In the genomic region with DNA sequence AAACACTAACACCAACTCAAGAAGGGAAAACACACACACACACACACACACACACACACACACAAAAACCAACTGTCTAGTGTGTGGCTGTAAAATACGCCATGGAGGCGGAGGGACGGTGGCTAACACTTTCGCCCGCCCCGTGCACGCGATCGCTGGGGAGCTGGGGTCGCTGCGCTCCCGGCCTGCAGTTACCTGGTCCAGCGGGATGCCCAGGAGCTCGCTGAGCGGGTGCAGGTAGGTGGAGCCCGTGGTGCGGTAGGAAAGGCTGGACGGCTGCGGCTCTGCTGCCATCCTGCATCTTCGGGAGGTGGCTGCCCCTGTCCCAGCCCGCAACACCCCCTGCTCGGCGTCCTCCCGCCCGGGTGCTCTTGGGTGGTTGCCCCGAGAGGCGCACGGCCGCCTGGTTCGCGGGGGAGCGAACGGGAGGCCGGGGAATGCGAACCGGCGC, we compare ENCODE assay signal across 8 cellular contexts. TPM values are rescaled to one million over a fixed set of nuclear protein-coding genes. Genes with fewer than 3 reads are reported as not detected.
DNase-seq lines count a peak whose midpoint lies in the region; ATAC-seq and TF ChIP-seq lines count a peak whose summit lies in the region.

No MANE protein-coding gene starts in this region.

- TF ChIP-seq POLR2A in erythroblast (IDR thresholded peaks at IDR 0.05; ENCODE audit: low read length): no peak

- H3K27ac ChIP-seq in C4-2B: peak overlapping the region; percentile 27; the same call in 1 of the 2 replicates

- TF ChIP-seq CTCF in C4-2B (conservative IDR thresholded peaks at IDR 0.05): no peak

- H3K9me3 Mint-ChIP-seq in T-helper 1 cell treated with Interleukin-12 subunit alpha and Interleukin-12 subunit beta and Interleukin-4 antibody, amounts not matched to agents 30 μg/mL and 1 μg/mL, for 36 hours: no peaks in the 10 kb centered on the region
- no peaks in the 10 kb centered on the region for H3K9me3 Mint-ChIP-seq in naive B cell

- H3K4me1 Mint-ChIP-seq in T-helper 1 cell treated with Interleukin-12 subunit alpha and Interleukin-12 subunit beta and Interleukin-4 antibody, amounts not matched to agents 30 μg/mL and 1 μg/mL, for 36 hours (ENCODE audit: low read depth): peaks cover 41% of the 10 kb centered on the region
- peaks cover 22 to 28% (median 24%) of the 10 kb centered on the region in 3 donors for H3K4me1 Mint-ChIP-seq in naive B cell

- H3K27ac Mint-ChIP-seq in T-helper 1 cell treated with Interleukin-12 subunit alpha and Interleukin-12 subunit beta and Interleukin-4 antibody, amounts not matched to agents 30 μg/mL and 1 μg/mL, for 36 hours: peak overlapping the region; percentile 93
- H3K27ac Mint-ChIP-seq in naive B cell: peak overlapping the region in 2 of 6 donors; percentile 54 to 89

- peak; percentile 21 for ATAC-seq in GM19455 (IDR thresholded peaks at IDR 0.05; ENCODE audit: unreplicated experiment)
- ATAC-seq in HG03520 (IDR thresholded peaks at IDR 0.05; ENCODE audit: unreplicated experiment): peak; percentile 32
- peak; percentile 20 to 46 for ATAC-seq in naive B cell (ENCODE audit: low read depth in 2 of 2)

- H3K27me3 Mint-ChIP-seq in T-helper 1 cell treated with Interleukin-12 subunit alpha and Interleukin-12 subunit beta and Interleukin-4 antibody, amounts not matched to agents 30 μg/mL and 1 μg/mL, for 36 hours (ENCODE audit: low read depth): peaks cover 5% of the 10 kb centered on the region
- peaks cover 0 to 5% (median 0%) of the 10 kb centered on the region in 3 donors for H3K27me3 Mint-ChIP-seq in naive B cell

- DNase-seq in erythroblast (lab: John Stamatoyannopoulos, UW): peak; percentile 74 to 78
- DNase-seq in naive B cell: no peak
- no peak for DNase-seq in GOT3 (lab: John Stamatoyannopoulos, UW)
- DNase-seq in GM19240 (ENCODE audit: insufficient read length, low spot score): no peak

- H3K36me3 Mint-ChIP-seq in T-helper 1 cell treated with Interleukin-12 subunit alpha and Interleukin-12 subunit beta and Interleukin-4 antibody, amounts not matched to agents 30 μg/mL and 1 μg/mL, for 36 hours (ENCODE audit: low read depth): no peaks in the 10 kb centered on the region
- no peaks in the 10 kb centered on the region for H3K36me3 Mint-ChIP-seq in naive B cell

- H3K4me3 Mint-ChIP-seq in T-helper 1 cell treated with Interleukin-12 subunit alpha and Interleukin-12 subunit beta and Interleukin-4 antibody, amounts not matched to agents 30 μg/mL and 1 μg/mL, for 36 hours: peak overlapping the region; percentile 96
- H3K4me3 Mint-ChIP-seq in naive B cell: peak overlapping the region; percentile 87 to 98 (median 92)

RNA-seq across cellular contexts. Expression of gene MBOAT1, which starts 0.3 kb away (rescaled TPM):
- 1 to 10 TPM in 2 of 6 donors, under 1 TPM in 4; 0.14 to 1.4 (median 0.86) TPM for polyA plus RNA-seq in naive B cell (ENCODE audit: low read depth in 6 of 6)

Comparison
In these comparisons a context has a peak if more than half of its experiments do, and no peak if none do; other contexts are left out.
1. DNase-seq: peak in erythroblast (2 of 2); none in naive B cell (single experiment), GOT3 (single experiment) and GM19240 (single experiment).
2. Peak in every context shown above with its lines, with median percentiles within 50 percentile points of each other: ATAC-seq.